ENCODE assay signal across 19 cellular contexts in genomic region chr10:77689339-77689738, GRCh38. TPM values are rescaled to one million over a fixed set of nuclear protein-coding genes. Genes with fewer than 3 reads are reported as not detected.
DNase-seq lines count a peak whose midpoint lies in the region; ATAC-seq and TF ChIP-seq lines count a peak whose summit lies in the region.
"Had no signal": no experiment of that assay in that cellular context is flagged by ENCODE, and none has a peak within 500 bp of the region (broad histone marks: within the 10 kb centered on the region; RNA-seq: fewer than 3 reads in every experiment).

No MANE protein-coding gene starts in this region.

- no peak overlapping the region for H3K27ac Mint-ChIP-seq in activated naive CD4-positive, alpha-beta T cell treated with anti-CD3 and anti-CD28 coated beads, Interleukin-2, amount 10 ng/mL, durations not matched to agents 7 days and 5 days
- H3K27ac Mint-ChIP-seq: B cell; CD4-positive, alpha-beta T cell; CD8-positive, alpha-beta T cell had no signal

- DNase-seq in NCI-H1092 (lab: John Stamatoyannopoulos, UW) (peak; percentile 30), NCI-H1092 treated with DMSO at 0.1 percent for 48 hours (lab: John Stamatoyannopoulos, UW) (no peak), NCI-H345 treated with DMSO at 0.1 percent for 48 hours (lab: John Stamatoyannopoulos, UW; ENCODE audit: unreplicated experiment) (peak; percentile 4), colonic mucosa (peak; percentile 13)
- no peak for DNase-seq in activated naive CD4-positive, alpha-beta T cell treated with anti-CD3 and anti-CD28 coated beads, Interleukin-2, amount 10 ng/mL, durations not matched to agents 7 days and 5 days
- DNase-seq: AML-193; Caco-2; Calu3; CD4-positive, alpha-beta T cell; CD8-positive, alpha-beta T cell; DMS79 treated with DMSO at 0.1 percent for 48 hours; GF-D8 had no signal

- intact Hi-C loops in colonic mucosa (cut with DNase I) = no loop called here

- no peak overlapping the region for H3K27ac ChIP-seq in HEK293 (ENCODE audit: extremely low read depth, low read depth, low read length)
- H3K27ac ChIP-seq in colonic mucosa = no peak overlapping the region
- H3K27ac ChIP-seq: 22Rv1; A549; BLaER1 treated with 17β-estradiol and CSF1 and Interleukin-3, amounts not matched to agents 10 nM and 100 nM; C4-2B had no signal

- H3K36me3 ChIP-seq in HEK293 (ENCODE audit: control insufficient read depth in 2 of 2, insufficient read depth in 1 of 2, low read length in 2 of 2) (no peaks in the 10 kb centered on the region), colonic mucosa (no peaks in the 10 kb centered on the region)
- H3K36me3 ChIP-seq: BLaER1 treated with 17β-estradiol and CSF1 and Interleukin-3, amounts not matched to agents 10 nM and 100 nM had no signal

- H3K4me3 ChIP-seq in HEK293 (ENCODE audit: low read depth, low read length) (no peak overlapping the region), colonic mucosa (no peak overlapping the region)
- H3K4me3 ChIP-seq: A549; BLaER1 treated with 17β-estradiol and CSF1 and Interleukin-3, amounts not matched to agents 10 nM and 100 nM had no signal

- POLR2A ChIA-PET in HEK293 (lab: Yijun Ruan, JAX) = no interaction called here

- H3K9me3 ChIP-seq in HEK293 (ENCODE audit: control insufficient read depth, insufficient read depth, low read depth, low read length) = no peaks in the 10 kb centered on the region
- no peaks in the 10 kb centered on the region for H3K9me3 ChIP-seq in colonic mucosa
- H3K9me3 ChIP-seq: A549, Caco-2 had no signal

- CTCF ChIA-PET in HEK293 (lab: Yijun Ruan, JAX) = interaction anchor here (0.7 to 1.3 kb wide), 4 partner anchors 17 to 39 kb away, joined by 3 to 5 read pairs (median 4); no protein-coding TSS in a partner anchor
- CTCF ChIA-PET in activated naive CD4-positive, alpha-beta T cell treated with anti-CD3 and anti-CD28 coated beads, Interleukin-2, amount 10 ng/mL, durations not matched to agents 7 days and 5 days (lab: Charles Lee) = interaction anchor here (0.6 to 1.0 kb wide), 2 partner anchors 23 to 584 kb away, joined by 3 read pairs; no protein-coding TSS in a partner anchor

- H3K36me3 Mint-ChIP-seq in activated naive CD4-positive, alpha-beta T cell treated with anti-CD3 and anti-CD28 coated beads, Interleukin-2, amount 10 ng/mL, durations not matched to agents 7 days and 5 days = no peaks in the 10 kb centered on the region
- H3K36me3 Mint-ChIP-seq: CD8-positive, alpha-beta T cell had no signal

- H3K27me3 Mint-ChIP-seq in activated naive CD4-positive, alpha-beta T cell treated with anti-CD3 and anti-CD28 coated beads, Interleukin-2, amount 10 ng/mL, durations not matched to agents 7 days and 5 days = peaks cover 27% of the 10 kb centered on the region

- TF ChIP-seq CTCF in HEK293 (tag by site-specific recombination; IDR thresholded peaks at IDR 0.05) (no peak), colonic mucosa (IDR thresholded peaks at IDR 0.05) (no peak)

- no peak for ATAC-seq in HG03432 (IDR thresholded peaks at IDR 0.05; ENCODE audit: unreplicated experiment)
- ATAC-seq: A549; CD8-positive, alpha-beta T cell had no signal

- no peaks in the 10 kb centered on the region for H3K4me1 ChIP-seq in HEK293 (ENCODE audit: control insufficient read depth, insufficient read depth, low read length)
- H3K4me1 ChIP-seq in colonic mucosa = no peaks in the 10 kb centered on the region
- H3K4me1 ChIP-seq: A549; BLaER1 treated with 17β-estradiol and CSF1 and Interleukin-3, amounts not matched to agents 10 nM and 100 nM; Caco-2 had no signal

- no peak overlapping the region for H3K4me3 Mint-ChIP-seq in activated naive CD4-positive, alpha-beta T cell treated with anti-CD3 and anti-CD28 coated beads, Interleukin-2, amount 10 ng/mL, durations not matched to agents 7 days and 5 days
- H3K4me3 Mint-ChIP-seq: B cell; CD4-positive, alpha-beta T cell; CD8-positive, alpha-beta T cell had no signal

- no peaks in the 10 kb centered on the region for H3K9me3 Mint-ChIP-seq in activated naive CD4-positive, alpha-beta T cell treated with anti-CD3 and anti-CD28 coated beads, Interleukin-2, amount 10 ng/mL, durations not matched to agents 7 days and 5 days
- H3K9me3 Mint-ChIP-seq: CD4-positive, alpha-beta T cell; CD8-positive, alpha-beta T cell had no signal

- no peaks in the 10 kb centered on the region for H3K27me3 ChIP-seq in colonic mucosa
- H3K27me3 ChIP-seq: BLaER1 treated with 17β-estradiol and CSF1 and Interleukin-3, amounts not matched to agents 10 nM and 100 nM had no signal

- H3K4me1 Mint-ChIP-seq in activated naive CD4-positive, alpha-beta T cell treated with anti-CD3 and anti-CD28 coated beads, Interleukin-2, amount 10 ng/mL, durations not matched to agents 7 days and 5 days = no peaks in the 10 kb centered on the region
- H3K4me1 Mint-ChIP-seq: B cell had no signal

- H3K9ac ChIP-seq in colonic mucosa (ENCODE audit: low read depth in 2 of 2, low read length in 2 of 2) = no peak overlapping the region
- H3K9ac ChIP-seq: BLaER1 treated with 17β-estradiol and CSF1 and Interleukin-3, amounts not matched to agents 10 nM and 100 nM had no signal

TF ChIP-seq in HEK293, 187 proteins besides CTCF, POLR2A, EP300 and RAD21:
- TF ChIP-seq KLF7 (tag by site-specific recombination; IDR thresholded peaks at IDR 0.05; ENCODE audit: borderline replicate concordance) (no peak), PRDM4 (tag by site-specific recombination; IDR thresholded peaks at IDR 0.05) (no peak), ZBTB21 (tag by site-specific recombination; IDR thresholded peaks at IDR 0.05) (no peak), ZNF513 (tag by site-specific recombination; IDR thresholded peaks at IDR 0.05) (peak; percentile 79)

RNA-seq across cellular contexts. Expression of gene KCNMA1, which starts 51.7 kb away (rescaled TPM):
- total RNA-seq in colonic mucosa = 10 to 100 TPM; 23.2 to 44.5 TPM
- total RNA-seq: CD4-positive, alpha-beta T cell; CD8-positive, alpha-beta T cell had no signal

Comparison
In these comparisons a context has a peak if more than half of its experiments do, and no peak if none do; other contexts are left out.
1. DNase-seq: peak in NCI-H1092 (single experiment), NCI-H345 treated with DMSO at 0.1 percent for 48 hours (single experiment) and colonic mucosa (single experiment); none in NCI-H1092 treated with DMSO at 0.1 percent for 48 hours (single experiment) and activated naive CD4-positive, alpha-beta T cell treated with anti-CD3 and anti-CD28 coated beads, Interleukin-2, amount 10 ng/mL, durations not matched to agents 7 days and 5 days (single experiment).